Comparison of ENCODE assay signal across 2 cellular contexts in the genomic region with DNA sequence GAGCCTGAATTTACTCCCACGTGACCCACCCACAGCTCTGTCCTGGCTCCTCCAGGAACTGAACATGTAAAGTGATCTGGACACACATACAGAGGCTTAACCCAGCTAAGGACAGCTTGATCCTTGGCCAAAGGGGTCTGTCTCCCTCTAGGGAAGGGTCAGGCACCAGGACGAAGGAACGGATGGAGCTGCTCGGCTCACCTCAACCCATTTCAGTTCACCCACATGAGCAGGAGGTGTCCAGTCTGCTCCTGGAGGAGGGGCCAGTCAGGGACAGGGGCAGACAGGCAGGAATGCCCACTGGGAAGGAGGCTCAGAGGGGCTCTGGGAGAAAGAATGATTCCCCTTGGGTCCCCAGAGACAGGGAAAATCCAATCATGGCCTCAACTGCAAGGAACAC.
TF ChIP-seq lines count a peak whose summit lies in the region.

No MANE protein-coding gene starts in this region.

TF ChIP-seq in H1, 55 proteins besides CTCF, POLR2A, EP300 and RAD21:
- TF ChIP-seq CHD2 (IDR thresholded peaks at IDR 0.05; ENCODE audit: low read length) (no peak), SP4 (IDR thresholded peaks at IDR 0.05; ENCODE audit: low read length) (no peak), RFX5 (IDR thresholded peaks at IDR 0.05; ENCODE audit: borderline replicate concordance, low read depth, low read length) (no peak), CBX5 (IDR thresholded peaks at IDR 0.05; ENCODE audit: low read depth, low read length) (no peak), TCF12 (IDR thresholded peaks at IDR 0.05; ENCODE audit: low read depth, low read length) (no peak), RXRA (IDR thresholded peaks at IDR 0.05; ENCODE audit: insufficient read depth, low read depth, low read length) (no peak), BCL11A (IDR thresholded peaks at IDR 0.05; ENCODE audit: low read depth in 2 of 2, low read length in 2 of 2) (no peak), JUND (IDR thresholded peaks at IDR 0.05; ENCODE audit: low read length) (no peak), EGR1 (IDR thresholded peaks at IDR 0.05; ENCODE audit: borderline replicate concordance, low read depth, low read length) (no peak), SIN3A (conservative IDR thresholded peaks at IDR 0.05 in 1 of 2, IDR thresholded peaks at IDR 0.05 in 1 of 2; ENCODE audit: low read depth in 1 of 2, low read length in 2 of 2) (no peak), SRF (IDR thresholded peaks at IDR 0.05; ENCODE audit: low read depth, low read length) (no peak), CBX8 (IDR thresholded peaks at IDR 0.05; ENCODE audit: borderline replicate concordance, low read depth, low read length) (no peak), TBP (IDR thresholded peaks at IDR 0.05; ENCODE audit: low read depth, low read length) (no peak)
- TF ChIP-seq, protein P1, sequence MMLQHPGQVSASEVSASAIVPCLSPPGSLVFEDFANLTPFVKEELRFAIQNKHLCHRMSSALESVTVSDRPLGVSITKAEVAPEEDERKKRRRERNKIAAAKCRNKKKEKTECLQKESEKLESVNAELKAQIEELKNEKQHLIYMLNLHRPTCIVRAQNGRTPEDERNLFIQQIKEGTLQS (IDR thresholded peaks at IDR 0.05; ENCODE audit: insufficient read depth, low read depth, low read length): no peak

TF ChIP-seq in HepG2, 621 proteins besides CTCF, POLR2A, EP300 and RAD21:
- TF ChIP-seq MLLT10 (CRISPR knock-in tag; IDR thresholded peaks at IDR 0.05): no peak
- no peak for TF ChIP-seq ZNF510 (CRISPR knock-in tag; IDR thresholded peaks at IDR 0.05; ENCODE audit: low read depth)
- TF ChIP-seq ZNF598 (CRISPR knock-in tag; IDR thresholded peaks at IDR 0.05; ENCODE audit: borderline replicate concordance): no peak
- no peak for TF ChIP-seq YEATS2 (CRISPR knock-in tag; IDR thresholded peaks at IDR 0.05; ENCODE audit: borderline replicate concordance)
- TF ChIP-seq SRSF4 (IDR thresholded peaks at IDR 0.05; ENCODE audit: low read depth, low read length, poor library complexity, severe bottlenecking): no peak
- TF ChIP-seq, protein P2, sequence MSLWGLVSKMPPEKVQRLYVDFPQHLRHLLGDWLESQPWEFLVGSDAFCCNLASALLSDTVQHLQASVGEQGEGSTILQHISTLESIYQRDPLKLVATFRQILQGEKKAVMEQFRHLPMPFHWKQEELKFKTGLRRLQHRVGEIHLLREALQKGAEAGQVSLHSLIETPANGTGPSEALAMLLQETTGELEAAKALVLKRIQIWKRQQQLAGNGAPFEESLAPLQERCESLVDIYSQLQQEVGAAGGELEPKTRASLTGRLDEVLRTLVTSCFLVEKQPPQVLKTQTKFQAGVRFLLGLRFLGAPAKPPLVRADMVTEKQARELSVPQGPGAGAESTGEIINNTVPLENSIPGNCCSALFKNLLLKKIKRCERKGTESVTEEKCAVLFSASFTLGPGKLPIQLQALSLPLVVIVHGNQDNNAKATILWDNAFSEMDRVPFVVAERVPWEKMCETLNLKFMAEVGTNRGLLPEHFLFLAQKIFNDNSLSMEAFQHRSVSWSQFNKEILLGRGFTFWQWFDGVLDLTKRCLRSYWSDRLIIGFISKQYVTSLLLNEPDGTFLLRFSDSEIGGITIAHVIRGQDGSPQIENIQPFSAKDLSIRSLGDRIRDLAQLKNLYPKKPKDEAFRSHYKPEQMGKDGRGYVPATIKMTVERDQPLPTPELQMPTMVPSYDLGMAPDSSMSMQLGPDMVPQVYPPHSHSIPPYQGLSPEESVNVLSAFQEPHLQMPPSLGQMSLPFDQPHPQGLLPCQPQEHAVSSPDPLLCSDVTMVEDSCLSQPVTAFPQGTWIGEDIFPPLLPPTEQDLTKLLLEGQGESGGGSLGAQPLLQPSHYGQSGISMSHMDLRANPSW (CRISPR knock-in tag; IDR thresholded peaks at IDR 0.05; ENCODE audit: borderline replicate concordance): no peak
- TF ChIP-seq ZNF577 (CRISPR knock-in tag; IDR thresholded peaks at IDR 0.05; ENCODE audit: borderline replicate concordance, low read depth): no peak
- no peak for TF ChIP-seq MYNN (CRISPR knock-in tag; IDR thresholded peaks at IDR 0.05; ENCODE audit: low read depth)
